Comparison of ENCODE assay signal across 7 cellular contexts in the genomic region with DNA sequence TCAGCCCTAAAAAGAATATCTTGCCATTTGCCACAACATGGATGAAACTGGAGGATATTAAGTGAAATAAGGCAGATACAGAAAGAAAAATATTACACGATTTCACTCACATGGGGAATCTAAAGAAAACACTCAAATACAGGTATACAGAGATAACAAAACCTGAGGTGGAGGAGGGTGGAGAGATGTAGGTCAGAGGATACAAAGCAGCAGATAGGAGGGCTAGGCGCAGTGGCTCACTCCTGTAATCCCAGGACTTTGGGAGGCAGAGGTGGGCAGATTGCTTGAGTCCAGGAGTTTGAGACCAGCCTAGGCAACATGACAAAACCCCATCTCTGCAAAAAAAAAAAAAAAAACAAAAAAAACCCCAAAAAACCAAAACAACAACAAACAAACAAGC. TPM values are rescaled to one million over a fixed set of nuclear protein-coding genes. Genes with fewer than 3 reads are reported as not detected.
"Had no signal": no experiment of that assay in that cellular context is flagged by ENCODE, and none has a peak within 500 bp of the region (broad histone marks: within the 10 kb centered on the region; RNA-seq: fewer than 3 reads in every experiment).

No MANE protein-coding gene starts in this region.

- FAIRE-seq: HTR-8/SVneo, K562 had no signal

- ATAC-seq: K562 had no signal

- H3K4me3 ChIP-seq: K562 had no signal

- H3K27ac ChIP-seq: HL-60 had no signal

- DNase-seq: IMR-90, KBM-7, KG1 had no signal

RNA-seq across cellular contexts. Expression of gene TF, which starts 36.3 kb away (rescaled TPM):
- total RNA-seq: IMR-90 had no signal
- polyA plus RNA-seq: IgD-negative memory B cell had no signal
